ENCODE assay signal across 17 cellular contexts in genomic region chr11:133936136-133936535, GRCh38.
"Had no signal": no experiment of that assay in that cellular context is flagged by ENCODE, and none has a peak within 500 bp of the region (broad histone marks: within the 10 kb centered on the region; RNA-seq: fewer than 3 reads in every experiment).

No MANE protein-coding gene starts in this region.

- H3K36me3 Mint-ChIP-seq: immature natural killer cell had no signal

- DNase-seq: activated CD4-positive, alpha-beta T cell treated with anti-CD3 and anti-CD28 coated beads, Interleukin-2, amount 10 ng/mL, durations not matched to agents 24 days and 14 days; activated gamma-delta T cell; activated T-cell treated with anti-CD3 and anti-CD28 coated beads, Interleukin-2, amount 50 U/mL, for 72 hours; adrenal gland; effector CD4-positive, alpha-beta T cell; immature natural killer cell; kidney glomerular epithelial cell; left ventricle myocardium inferior; mammary epithelial cell; stimulated activated CD4-positive, alpha-beta T cell treated with anti-CD3 and anti-CD28 coated beads, Interleukin-2, amount 100 ng/mL, for 24 hours; stimulated activated naive CD8-positive, alpha-beta T cell treated with anti-CD3 and anti-CD28 coated beads, Interleukin-15, Interleukin-2, amounts not matched to agents 100 U/mL and 50 U/mL, for 24 hours had no signal

- H3K4me1 ChIP-seq: adrenal gland, prostate gland had no signal

- H3K9me3 Mint-ChIP-seq: activated CD4-positive, alpha-beta T cell treated with anti-CD3 and anti-CD28 coated beads, Interleukin-2, amount 10 ng/mL, durations not matched to agents 24 days and 14 days; activated naive CD4-positive, alpha-beta T cell treated with anti-CD3 and anti-CD28 coated beads, Interleukin-2, amount 50 U/mL, for 24 hours; T-helper 2 cell treated with Interferon-gamma antibody and Interleukin-4, amounts not matched to agents 5 μg/mL and 100 μg/mL, for 36 hours had no signal

- H3K4me3 ChIP-seq: adrenal gland, left ventricle myocardium inferior, prostate gland, right atrium auricular region, tibial nerve had no signal

- H3K36me3 ChIP-seq: adrenal gland, prostate gland had no signal

- ATAC-seq: activated T-cell treated with anti-CD3 and anti-CD28 coated beads, Interleukin-2, amount 50 U/mL, for 72 hours; esophagus mucosa; stimulated activated naive CD8-positive, alpha-beta T cell treated with anti-CD3 and anti-CD28 coated beads, Interleukin-15, Interleukin-2, amounts not matched to agents 100 U/mL and 50 U/mL, for 24 hours had no signal

- H3K4me1 Mint-ChIP-seq: activated naive CD4-positive, alpha-beta T cell treated with anti-CD3 and anti-CD28 coated beads, Interleukin-2, amount 50 U/mL, for 24 hours; immature natural killer cell had no signal

- H3K4me3 Mint-ChIP-seq: activated CD4-positive, alpha-beta T cell treated with anti-CD3 and anti-CD28 coated beads, Interleukin-2, amount 10 ng/mL, durations not matched to agents 24 days and 14 days; activated naive CD4-positive, alpha-beta T cell treated with anti-CD3 and anti-CD28 coated beads, Interleukin-2, amount 50 U/mL, for 24 hours; activated T-cell treated with anti-CD3 and anti-CD28 coated beads, Interleukin-2, amount 50 U/mL, for 72 hours; immature natural killer cell; T-helper 2 cell treated with Interferon-gamma antibody and Interleukin-4, amounts not matched to agents 5 μg/mL and 100 μg/mL, for 36 hours had no signal

- H3K9me3 ChIP-seq: adrenal gland, left ventricle myocardium inferior, prostate gland, right atrium auricular region, tibial nerve had no signal

- H3K27ac ChIP-seq: left ventricle myocardium inferior, prostate gland, tibial nerve had no signal

- H3K27me3 ChIP-seq: adrenal gland, right atrium auricular region, tibial nerve had no signal

- H3K27ac Mint-ChIP-seq: activated CD4-positive, alpha-beta T cell treated with anti-CD3 and anti-CD28 coated beads, Interleukin-2, amount 10 ng/mL, durations not matched to agents 24 days and 14 days; activated T-cell treated with anti-CD3 and anti-CD28 coated beads, Interleukin-2, amount 50 U/mL, for 72 hours; immature natural killer cell; T-helper 2 cell treated with Interferon-gamma antibody and Interleukin-4, amounts not matched to agents 5 μg/mL and 100 μg/mL, for 36 hours had no signal

- H3K27me3 Mint-ChIP-seq: activated CD4-positive, alpha-beta T cell treated with anti-CD3 and anti-CD28 coated beads, Interleukin-2, amount 10 ng/mL, durations not matched to agents 24 days and 14 days; activated naive CD4-positive, alpha-beta T cell treated with anti-CD3 and anti-CD28 coated beads, Interleukin-2, amount 50 U/mL, for 24 hours had no signal
